ENCODE assay signal across 8 cellular contexts in genomic region chr17:51120739-51121619, GRCh38. TPM values are rescaled to one million over a fixed set of nuclear protein-coding genes. Genes with fewer than 3 reads are reported as not detected.
DNase-seq lines count a peak whose midpoint lies in the region; ATAC-seq and TF ChIP-seq lines count a peak whose summit lies in the region.

Gene SPAG9, minus strand, starts transcription at chr17:51120868. Its CDS starts 212 bp downstream, at chr17:51120656.

- H3K4me3 Mint-ChIP-seq in activated T-helper 17 cell treated with anti-CD3 and anti-CD28 coated beads, Interleukin-2, amount 50 U/mL, for 72 hours = peak within 1 kb of the TSS; percentile 100
- peak within 1 kb of the TSS; percentile 94 for H3K4me3 Mint-ChIP-seq in natural killer cell

- no peaks in the 10 kb centered on the region for H3K9me2 ChIP-seq in GM23248 (ENCODE audit: insufficient read depth)

- H3K9ac ChIP-seq in DND-41 (ENCODE audit: low read depth, low read length) (peak within 1 kb of the TSS; percentile 86), GM23248 (peak within 1 kb of the TSS; percentile 100)

- H3K9me3 ChIP-seq in DND-41 (ENCODE audit: insufficient read depth, low read length, severe bottlenecking) = no peaks in the 10 kb centered on the region
- no peaks in the 10 kb centered on the region for H3K9me3 ChIP-seq in GM23248 (ENCODE audit: low read depth)

- H3K36me3 ChIP-seq in DND-41 (ENCODE audit: insufficient read depth, low read length) = peaks cover 12% of the 10 kb centered on the region
- H3K36me3 ChIP-seq in GM23248 (ENCODE audit: low read depth) = no peaks in the 10 kb centered on the region

- H3K4me1 Mint-ChIP-seq in activated T-helper 17 cell treated with anti-CD3 and anti-CD28 coated beads, Interleukin-2, amount 50 U/mL, for 72 hours = peaks cover 27% of the 10 kb centered on the region
- H3K4me1 Mint-ChIP-seq in natural killer cell = peaks cover 42 to 51% of the 10 kb centered on the region in 2 donors

- H2AFZ ChIP-seq in DND-41 (ENCODE audit: low read depth, low read length) (peak within 1 kb of the TSS; percentile 100), GM23248 (peak within 1 kb of the TSS; percentile 79)

- peak within 1 kb of the TSS; percentile 92 for H3K4me2 ChIP-seq in DND-41 (ENCODE audit: insufficient read depth, low read length)
- H3K4me2 ChIP-seq in GM23248 (ENCODE audit: unreplicated experiment) = peak within 1 kb of the TSS; percentile 100

- in situ Hi-C loops in GM23248 (cut with MboI) = no loop called here

- peaks cover 21% of the 10 kb centered on the region for H3F3A ChIP-seq in GM23248 (ENCODE audit: insufficient read depth)

- H3K27me3 Mint-ChIP-seq in activated T-helper 17 cell treated with anti-CD3 and anti-CD28 coated beads, Interleukin-2, amount 50 U/mL, for 72 hours = no peaks in the 10 kb centered on the region
- no peaks in the 10 kb centered on the region for H3K27me3 Mint-ChIP-seq in natural killer cell (ENCODE audit: low read depth in 2 of 2)

- peak within 1 kb of the TSS; percentile 90 to 100 for H3K4me3 ChIP-seq in DND-41 (ENCODE audit: low read depth in 1 of 2, low read length in 2 of 2)
- H3K4me3 ChIP-seq in GM23248 = peak within 1 kb of the TSS; percentile 97
- H3K4me3 ChIP-seq in fibroblast of mammary gland (ENCODE audit: control insufficient read depth, low read depth, low read length) = peak within 1 kb of the TSS; percentile 90

- H3K27ac Mint-ChIP-seq in activated T-helper 17 cell treated with anti-CD3 and anti-CD28 coated beads, Interleukin-2, amount 50 U/mL, for 72 hours = peak within 1 kb of the TSS; percentile 100
- peak within 1 kb of the TSS; percentile 96 to 97 for H3K27ac Mint-ChIP-seq in natural killer cell

- H3K79me2 ChIP-seq in DND-41 (ENCODE audit: insufficient read depth, low read length) (peaks cover 50% of the 10 kb centered on the region), GM23248 (ENCODE audit: insufficient read depth) (peaks cover 46% of the 10 kb centered on the region)

- 1 to 2% methylated on average over 15 to 35 of the region's 68 CpGs for WGBS in GM23248 (ENCODE audit: low coverage in 1 of 2, low lambda C conversion rate in 2 of 2, missing lambda C conversion rate in 2 of 2), 2 experiments

- intact Hi-C loops in natural killer cell (cut with micrococcal nuclease) = loop anchor here (1.0 kb wide), 2 partner anchors 32 to 139 kb away; partner anchors contain the start of genes MBTD1, NME1 and UTP18

- peaks cover 31% of the 10 kb centered on the region for H4K20me1 ChIP-seq in DND-41 (ENCODE audit: insufficient read depth, low read length)
- H4K20me1 ChIP-seq in GM23248 (ENCODE audit: insufficient read depth) = peaks cover 4% of the 10 kb centered on the region; the same call in 1 of the 2 replicates

- H3K27ac ChIP-seq in DND-41 (ENCODE audit: low read length) = peak within 1 kb of the TSS; percentile 96
- peak within 1 kb of the TSS; percentile 100 for H3K27ac ChIP-seq in GM23248

- H3K36me3 Mint-ChIP-seq in activated T-helper 17 cell treated with anti-CD3 and anti-CD28 coated beads, Interleukin-2, amount 50 U/mL, for 72 hours (ENCODE audit: low read depth) = peaks cover 50% of the 10 kb centered on the region
- no peaks in the 10 kb centered on the region for H3K36me3 Mint-ChIP-seq in natural killer cell

- H3K27me3 ChIP-seq in DND-41 (ENCODE audit: insufficient read depth, low read length, poor library complexity) (no peaks in the 10 kb centered on the region), GM23248 (replicated peaks; ENCODE audit: insufficient read depth) (no peaks in the 10 kb centered on the region)

- TF ChIP-seq CTCF in DND-41 (IDR thresholded peaks at IDR 0.05; ENCODE audit: borderline replicate concordance, extremely low read depth, low read length, poor library complexity, severe bottlenecking) = no peak
- TF ChIP-seq CTCF in fibroblast of mammary gland (conservative IDR thresholded peaks at IDR 0.05; ENCODE audit: control insufficient read depth, insufficient read depth, low read depth, low read length) = no peak
- TF ChIP-seq CTCF in natural killer cell (IDR thresholded peaks at IDR 0.05) = no peak

- ATAC-seq in DND-41 (ENCODE audit: insufficient read depth, low read depth) (peak; percentile 79), natural killer cell (peak; percentile 84 to 95 (median 89))
- peak; percentile 67 for ATAC-seq in activated T-helper 17 cell treated with anti-CD3 and anti-CD28 coated beads, Interleukin-2, amount 50 U/mL, for 72 hours (replicated peaks)

- H3K4me1 ChIP-seq in DND-41 (ENCODE audit: insufficient read depth, low read length) (peaks cover 30% of the 10 kb centered on the region), GM23248 (ENCODE audit: insufficient read depth) (peaks cover 33% of the 10 kb centered on the region)

- DNase-seq in DND-41 (peak; percentile 93), GM23248 (peak; percentile 99), LHCN-M2 (ENCODE audit: low read depth) (peak; percentile 96), RPMI7951 (ENCODE audit: low read depth) (peak; percentile 93), fibroblast of mammary gland (ENCODE audit: low read depth) (peak; percentile 93), natural killer cell (peak; percentile 93)
- DNase-seq in stimulated activated naive CD4-positive, alpha-beta T cell (lab: John Stamatoyannopoulos, UW) = peak; percentile 82 to 93 (median 86)

- H3K9me3 Mint-ChIP-seq in activated T-helper 17 cell treated with anti-CD3 and anti-CD28 coated beads, Interleukin-2, amount 50 U/mL, for 72 hours = no peaks in the 10 kb centered on the region
- H3K9me3 Mint-ChIP-seq in natural killer cell = no peaks in the 10 kb centered on the region

RNA-seq across cellular contexts. Expression of gene SPAG9, which starts in this region (rescaled TPM):
- 50.3 and 58.8 TPM in 2 replicates for total RNA-seq in GM23248 (2014; rRNA removed; shearing (Covaris generic))
- 19.9 and 21.5 TPM in 2 replicates for polyA plus RNA-seq in GM23248 (2016; fragmentation: Nextera tagmentation; extraction: Ambion mirVana)
- total RNA-seq in LHCN-M2 (2014; rRNA removed) (83.7 and 89.6 TPM in 2 replicates), natural killer cell (10 to 100 TPM; 78.1 to 91.7 (median 90.3) TPM)
- polyA plus RNA-seq in LHCN-M2 (2012) = 28.8 TPM
- total RNA-seq in RPMI7951 (2014; rRNA removed; shearing (Covaris generic)) = 43.8 and 55.3 TPM in 2 replicates
- 100 to 1,000 TPM in 1 of 2 donors, 10 to 100 TPM in 1; 50.4 to 127 TPM for total RNA-seq in activated T-helper 17 cell treated with anti-CD3 and anti-CD28 coated beads, Interleukin-2, amount 50 U/mL, for 72 hours

Comparison
In these comparisons a context has a peak if more than half of its experiments do, and no peak if none do; other contexts are left out.
1. Peak in every context shown above with its lines: DNase-seq, ATAC-seq, H3K4me3 ChIP-seq and H3K27ac ChIP-seq.